Comparison of ENCODE assay signal across 1 cellular context in the genomic region with DNA sequence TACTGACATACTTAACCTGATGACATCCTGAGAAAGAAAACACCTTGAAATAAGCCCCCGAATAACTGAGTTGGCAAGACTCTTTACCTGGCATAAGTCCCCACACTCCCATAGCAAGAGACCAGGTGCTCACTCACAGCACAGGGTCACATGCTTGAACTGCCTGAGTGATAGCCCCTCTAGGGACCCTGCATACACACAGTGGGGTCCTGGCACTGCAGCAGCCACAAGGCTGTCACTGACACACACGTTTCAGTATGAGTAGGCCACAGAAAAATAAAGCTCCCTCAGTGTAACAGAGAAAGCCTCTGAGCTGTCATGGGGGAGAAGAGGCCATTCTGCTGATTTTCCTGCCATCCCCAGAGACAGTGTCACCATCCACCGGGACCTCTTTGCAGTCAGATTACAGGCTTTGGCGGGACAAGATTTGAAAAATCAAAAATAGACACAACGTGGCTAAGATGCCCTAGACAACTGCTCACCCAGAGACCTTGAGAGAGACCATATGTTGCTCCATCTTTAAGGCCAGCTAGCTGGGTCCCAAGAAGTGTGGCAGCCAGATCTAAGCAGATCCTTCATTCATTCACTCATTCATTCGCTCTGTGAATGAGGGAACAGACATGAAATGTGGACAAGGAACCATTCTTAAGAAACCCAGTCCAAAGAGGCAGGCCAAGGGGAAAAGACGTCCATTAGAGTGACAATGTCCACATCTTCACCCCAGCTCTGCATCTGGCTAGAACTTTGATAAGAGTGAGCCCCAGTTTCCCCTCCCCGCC.
TF ChIP-seq lines count a peak whose summit lies in the region.

No MANE protein-coding gene starts in this region.

TF ChIP-seq in IMR-90, 13 proteins besides CTCF, POLR2A, EP300 and RAD21 (continued from another document):
- no peak for TF ChIP-seq MAZ (IDR thresholded peaks at IDR 0.05; ENCODE audit: borderline replicate concordance, low read depth, low read length)
- TF ChIP-seq NFE2L2 (IDR thresholded peaks at IDR 0.05; ENCODE audit: low read depth, low read length) = no peak
- TF ChIP-seq SMC3 (IDR thresholded peaks at IDR 0.05; ENCODE audit: low read depth, low read length) = no peak
- no peak for TF ChIP-seq BHLHE40 (IDR thresholded peaks at IDR 0.05; ENCODE audit: low read depth, low read length)
- no peak for TF ChIP-seq RFX5 (IDR thresholded peaks at IDR 0.05; ENCODE audit: low read depth, low read length)
